In genomic region chr12:95202691-95203476, GRCh38 we compare ENCODE assay signal across 10 cellular contexts. TPM values are rescaled to one million over a fixed set of nuclear protein-coding genes. Genes with fewer than 3 reads are reported as not detected.
DNase-seq lines count a peak whose midpoint lies in the region; ATAC-seq, FAIRE-seq and TF ChIP-seq lines count a peak whose summit lies in the region.
"Had no signal": no experiment of that assay in that cellular context is flagged by ENCODE, and none has a peak within 500 bp of the region (broad histone marks: within the 10 kb centered on the region; RNA-seq: fewer than 3 reads in every experiment).

No MANE protein-coding gene starts in this region.

- no peaks in the 10 kb centered on the region for H3K9me2 ChIP-seq in PC-9 (ENCODE audit: insufficient read depth)

- no peaks in the 10 kb centered on the region for H4K20me1 ChIP-seq in PC-9 (ENCODE audit: insufficient read depth)

- peaks cover 80% of the 10 kb centered on the region for H3K79me2 ChIP-seq in PC-9 (ENCODE audit: low read depth)

- TF ChIP-seq CTCF in GM12865 (IDR thresholded peaks at IDR 0.05; ENCODE audit: insufficient read depth, low read depth, low read length, missing control alignments) (no peak), PC-9 (conservative IDR thresholded peaks at IDR 0.05) (no peak), fibroblast of mammary gland (conservative IDR thresholded peaks at IDR 0.05; ENCODE audit: control insufficient read depth, insufficient read depth, low read depth, low read length) (no peak)

- DNase-seq in GM12865 (ENCODE audit: low read depth) (peak; percentile 54), PC-9 (no peak), fibroblast of mammary gland (ENCODE audit: low read depth) (peak; percentile 37), posterior cingulate gyrus (no peak), AG08396 (ENCODE audit: low spot score) (no peak), RCC 7860 (ENCODE audit: low spot score) (no peak)
- DNase-seq: DND-41, NCI-H1694 treated with DMSO at 0.1 percent for 48 hours had no signal

- peaks cover 8% of the 10 kb centered on the region; the same call in 1 of the 2 replicates for H3K36me3 ChIP-seq in PC-9 (ENCODE audit: low read depth)

- intact Hi-C loops in PC-9 (cut with micrococcal nuclease; ENCODE audit: unreplicated experiment) (loop anchor here (5.0 kb wide), 1 partner anchor 86 kb away; no protein-coding TSS in a partner anchor), posterior cingulate gyrus (cut with DNase I) (no loop called here)

- peaks cover 85% of the 10 kb centered on the region for H3K4me1 ChIP-seq in PC-9 (replicated peaks; ENCODE audit: insufficient read depth)

- FAIRE-seq in RCC 7860 (lab: Jason Lieb, UNC): no peak

- ATAC-seq in GM18520 (IDR thresholded peaks at IDR 0.05; ENCODE audit: unreplicated experiment): no peak

- H3K27ac ChIP-seq in PC-9 (peak overlapping the region; percentile 98), skin epidermis (peak overlapping the region in 18 of 21 experiments; percentile 7 to 89 (median 72))

- H2AFZ ChIP-seq in PC-9: no peak overlapping the region

- CTCF ChIA-PET in PC-9 (lab: Charles Lee): no interaction called here

- H3K4me3 ChIP-seq in GM12865 (ENCODE audit: low read depth, low read length): peak overlapping the region; percentile 35
- H3K4me3 ChIP-seq in PC-9: peak overlapping the region; percentile 48; the same call in 1 of the 2 replicates
- H3K4me3 ChIP-seq in fibroblast of mammary gland (ENCODE audit: control insufficient read depth, low read depth, low read length): no peak overlapping the region
- H3K4me3 ChIP-seq in skin epidermis: no peak overlapping the region

- H3K9me3 ChIP-seq in PC-9 (ENCODE audit: insufficient read depth, low read depth): no peaks in the 10 kb centered on the region

- H3F3A ChIP-seq in PC-9 (ENCODE audit: insufficient read depth, low read depth): peaks cover 62% of the 10 kb centered on the region

- peak overlapping the region; percentile 83 for H3K4me2 ChIP-seq in PC-9

- no TSS peak for BruUV-seq in PC-9 (replicated peaks; lab: Mats Ljungman, UMichigan)

- POLR2A ChIA-PET in PC-9 (lab: Charles Lee; ENCODE audit: unreplicated experiment): interaction anchor here (0.6 kb wide), 1 partner anchor 124 kb away, joined by 3 read pairs; no protein-coding TSS in a partner anchor

- H3K27me3 ChIP-seq in PC-9 (ENCODE audit: insufficient read depth, low read depth): no peaks in the 10 kb centered on the region

RNA-seq across cellular contexts. Expression of gene FGD6, which starts 14.4 kb away (rescaled TPM):
- total RNA-seq in PC-9 (2021): 18.1 and 22.0 TPM in 2 replicates

RNA-seq across cellular contexts. Expression of gene VEZT, which starts 14.7 kb away (rescaled TPM):
- total RNA-seq in PC-9 (2021): 35.2 and 46.8 TPM in 2 replicates

Comparison
In these comparisons a context has a peak if more than half of its experiments do, and no peak if none do; other contexts are left out.
1. DNase-seq: peak in GM12865 (single experiment) and fibroblast of mammary gland (single experiment); none in PC-9 (0 of 2), posterior cingulate gyrus (0 of 10), AG08396 (single experiment) and RCC 7860 (single experiment).
2. H3K4me3 ChIP-seq: peak in GM12865 (single experiment) and PC-9 (single experiment); none in fibroblast of mammary gland (single experiment) and skin epidermis (0 of 7).